Comparison of ENCODE assay signal across 10 cellular contexts in genomic region chr7:145082366-145083240, GRCh38.
A peak's percentile ranks its signal among the peaks of the same experiment; 100 is the strongest.
DNase-seq lines count a peak whose midpoint lies in the region; ATAC-seq and TF ChIP-seq lines count a peak whose summit lies in the region.
"Had no signal": no experiment of that assay in that cellular context is flagged by ENCODE, and none has a peak within 500 bp of the region (broad histone marks: within the 10 kb centered on the region; RNA-seq: fewer than 3 reads in every experiment).

No MANE protein-coding gene starts in this region.

- TF ChIP-seq CTCF in omental fat pad (IDR thresholded peaks at IDR 0.05) = no peak

- DNase-seq in NCI-H345 treated with DMSO at 0.1 percent for 48 hours (lab: John Stamatoyannopoulos, UW; ENCODE audit: unreplicated experiment) = peak; percentile 94
- peak; percentile 7 for DNase-seq in iPS-NIHi11 (ENCODE audit: low spot score)
- no peak for DNase-seq in OCI-M1 (lab: John Stamatoyannopoulos, UW)
- no peak for DNase-seq in omental fat pad (ENCODE audit: low spot score)
- no peak for DNase-seq in substantia nigra (lab: John Stamatoyannopoulos, UW)
- DNase-seq in hippocampal formation (lab: John Stamatoyannopoulos, UW) = no peak
- DNase-seq: dorsolateral prefrontal cortex, Kasumi-1 had no signal

- no peak overlapping the region for H3K27ac ChIP-seq in substantia nigra (ENCODE audit: low read depth, low read length, poor library complexity, severe bottlenecking)
- H3K27ac ChIP-seq: dorsolateral prefrontal cortex had no signal

- ATAC-seq in GM18858 (IDR thresholded peaks at IDR 0.05; ENCODE audit: unreplicated experiment) (peak; percentile 50), HG03442 (IDR thresholded peaks at IDR 0.05; ENCODE audit: unreplicated experiment) (peak; percentile 64), omental fat pad (ENCODE audit: low FRiP score) (no peak)

Comparison
In these comparisons a context has a peak if more than half of its experiments do, and no peak if none do; other contexts are left out.
1. DNase-seq: peak in NCI-H345 treated with DMSO at 0.1 percent for 48 hours (single experiment) and iPS-NIHi11 (single experiment); none in OCI-M1 (single experiment), omental fat pad (single experiment), substantia nigra (0 of 49) and hippocampal formation (0 of 2).